8 cellular contexts compared by ENCODE assay signal in genomic region chr3:69739204-69740102, GRCh38. TPM values are rescaled to one million over a fixed set of nuclear protein-coding genes. Genes with fewer than 3 reads are reported as not detected.
A peak's percentile ranks its signal among the peaks of the same experiment; 100 is the strongest.
DNase-seq lines count a peak whose midpoint lies in the region; ATAC-seq, FAIRE-seq and TF ChIP-seq lines count a peak whose summit lies in the region.

Gene MITF, plus strand, starts transcription at chr3:69739464. Its CDS starts 134 bp downstream, at chr3:69739598.

- DNase-seq in activated T-cell treated with anti-CD3 and anti-CD28 coated beads for 24 hours (ENCODE audit: low read depth), result peak; percentile 17
- no peak for DNase-seq in activated T-cell treated with anti-CD3 and anti-CD28 coated beads for 4 hours
- peak; percentile 89 for DNase-seq in NCI-H1048 (lab: John Stamatoyannopoulos, UW)
- DNase-seq in SKM-1 treated with dmso at 0.1 percent for 144 hours (lab: John Stamatoyannopoulos, UW; ENCODE audit: unreplicated experiment), result peak; percentile 91
- peak; percentile 68 for DNase-seq in HepG2 (ENCODE audit: low spot score)
- DNase-seq in stimulated activated CD4-positive, alpha-beta T cell treated with anti-CD3 and anti-CD28 coated beads, Interleukin-4, amount 100 ng/mL, for 1 hour, result peak; percentile 3

- POLR2A ChIA-PET in HepG2 (lab: Yijun Ruan, JAX), result no interaction called here

- H4K20me1 ChIP-seq in HepG2 (ENCODE audit: insufficient read depth, low read length), result no peaks in the 10 kb centered on the region

- peak within 1 kb of the TSS; percentile 54 to 59 for H3K9ac ChIP-seq in duodenal mucosa (ENCODE audit: low read depth in 1 of 2, low read length in 2 of 2)
- no peak within 1 kb of the TSS; the same call in 1 of the 2 replicates for H3K9ac ChIP-seq in HepG2 (ENCODE audit: insufficient read depth, low read depth, low read length)

- H3K27me3 ChIP-seq in duodenal mucosa (ENCODE audit: control insufficient read depth in 1 of 2, insufficient read depth in 2 of 2, low read length in 2 of 2) (peaks cover 2 to 4% of the 10 kb centered on the region in 2 donors), HepG2 (ENCODE audit: control insufficient read depth in 1 of 2, insufficient read depth in 2 of 2, low read length in 2 of 2) (peaks cover 0 to 23% of the 10 kb centered on the region in 2 experiments; a peak in 3 of 5 replicates)

- no peaks in the 10 kb centered on the region for H3K9me3 ChIP-seq in duodenal mucosa (ENCODE audit: control insufficient read depth in 1 of 2, low read length in 2 of 2)
- H3K9me3 ChIP-seq in HepG2 (ENCODE audit: low read length), result no peaks in the 10 kb centered on the region

- WGBS in HepG2 (ENCODE audit: low lambda C conversion rate), result 6% methylated on average over 7 of the region's 81 CpGs

- TF ChIP-seq EP300 in HepG2 (IDR thresholded peaks at IDR 0.05; ENCODE audit: low read depth in 2 of 2, low read length in 2 of 2) (no peak), HepG2 (CRISPR knock-in tag; IDR thresholded peaks at IDR 0.05; ENCODE audit: borderline replicate concordance) (no peak)

- peak within 1 kb of the TSS; percentile 46 for H3K27ac ChIP-seq in duodenal mucosa (ENCODE audit: low read depth, low read length)
- H3K27ac ChIP-seq in HepG2 (ENCODE audit: extremely low read length, insufficient read depth, low read length), result no peak within 1 kb of the TSS

- no peaks in the 10 kb centered on the region for H3K79me2 ChIP-seq in HepG2 (ENCODE audit: insufficient read depth, low read length)

- CTCF ChIA-PET in HepG2 (lab: Yijun Ruan, JAX; ENCODE audit: low intra/inter-chr PET ratio, low total read pairs), result no interaction called here

- intact Hi-C loops in HepG2 (cut with micrococcal nuclease; ENCODE audit: unreplicated experiment), result no loop called here

- peak within 1 kb of the TSS; percentile 67 for H2AFZ ChIP-seq in HepG2 (ENCODE audit: low read length)

- H3K4me1 ChIP-seq in duodenal mucosa (ENCODE audit: control insufficient read depth in 1 of 2, insufficient read depth in 2 of 2, low read length in 2 of 2), result no peaks in the 10 kb centered on the region
- H3K4me1 ChIP-seq in HepG2 (ENCODE audit: insufficient read depth, low read length), result peaks cover 17% of the 10 kb centered on the region

- in situ Hi-C loops in HepG2 (cut with HindIII; ENCODE audit: extremely low pct_ligation_motif_present, low pct_unique_long_range_greater_than_20kb), result no loop called here

- H3K36me3 ChIP-seq in duodenal mucosa (ENCODE audit: control insufficient read depth in 1 of 2, insufficient read depth in 2 of 2, low read length in 2 of 2), result no peaks in the 10 kb centered on the region
- H3K36me3 ChIP-seq in HepG2 (replicated peaks in 1 of 2; ENCODE audit: control insufficient read depth in 1 of 2, insufficient read depth in 2 of 2, low read length in 2 of 2), result no peaks in the 10 kb centered on the region

- H3K4me2 ChIP-seq in HepG2 (ENCODE audit: low read depth, low read length), result peak within 1 kb of the TSS; percentile 89

- H3K4me3 ChIP-seq in duodenal mucosa (ENCODE audit: low read depth in 1 of 2, low read length in 2 of 2), result peak within 1 kb of the TSS; percentile 76 to 85
- H3K4me3 ChIP-seq in HepG2 (replicated peaks in 1 of 3; ENCODE audit: insufficient read depth in 1 of 3, low read depth in 2 of 3, low read length in 3 of 3), result peak within 1 kb of the TSS; percentile 66 to 79 (median 69)

- TF ChIP-seq POLR2A in HepG2 (IDR thresholded peaks at IDR 0.05; ENCODE audit: insufficient read depth in 1 of 2, low read depth in 2 of 2, low read length in 2 of 2), result no peak

- no peak for TF ChIP-seq CTCF in HepG2 (CRISPR knock-in tag; IDR thresholded peaks at IDR 0.05)

- no TSS peak for BruUV-seq in HepG2 (replicated peaks; lab: Mats Ljungman, UMichigan)

- peak; percentile 99 for ATAC-seq in HG02642 (IDR thresholded peaks at IDR 0.05; ENCODE audit: poor library complexity, unreplicated experiment)
- peak; percentile 99 for ATAC-seq in HepG2

- TF ChIP-seq RAD21 in HepG2 (CRISPR knock-in tag; IDR thresholded peaks at IDR 0.05), result no peak

- FAIRE-seq in HepG2 (lab: Jason Lieb, UNC), result peak; percentile 51

TF ChIP-seq in HepG2, 621 proteins besides CTCF, POLR2A, EP300 and RAD21 (continues in another document):
- TF ChIP-seq MEIS2 (CRISPR knock-in tag; IDR thresholded peaks at IDR 0.05), result 0 out of 2 replicates have a peak, but pooled peaks have one; percentile 28
- TF ChIP-seq GFI1 (CRISPR knock-in tag; IDR thresholded peaks at IDR 0.05; ENCODE audit: borderline replicate concordance), result no peak
- no peak for TF ChIP-seq KLF11 (CRISPR knock-in tag; IDR thresholded peaks at IDR 0.05)
- no peak for TF ChIP-seq MXD1 (CRISPR knock-in tag; IDR thresholded peaks at IDR 0.05)
- TF ChIP-seq NR0B2 (CRISPR knock-in tag; IDR thresholded peaks at IDR 0.05), result no peak
- TF ChIP-seq ARID4A (CRISPR knock-in tag; IDR thresholded peaks at IDR 0.05; ENCODE audit: borderline replicate concordance), result peak; percentile 64; the same call in 1 of the 2 replicates
- TF ChIP-seq KDM3A (CRISPR knock-in tag; IDR thresholded peaks at IDR 0.05; ENCODE audit: low read depth), result no peak
- TF ChIP-seq EED (CRISPR knock-in tag; IDR thresholded peaks at IDR 0.05), result peak; percentile 60; the same call in 1 of the 2 replicates
- no peak for TF ChIP-seq ZSCAN12 (CRISPR knock-in tag; IDR thresholded peaks at IDR 0.05)
- TF ChIP-seq ARNT2 (CRISPR knock-in tag; IDR thresholded peaks at IDR 0.05; ENCODE audit: low read depth), result 0 out of 2 replicates have a peak, but pooled peaks have one; percentile 51

RNA-seq across cellular contexts. Expression of gene MITF, which starts in this region (rescaled TPM):
- 0.14 and 0.38 TPM in 2 replicates for total RNA-seq in HepG2 (2016; rRNA removed; fragmentation: Illumina TruSeq; extraction: Trizol)
- not detected in 2 replicates for total RNA-seq in HepG2 (2016; cell fraction: cytosol; rRNA removed; fragmentation: Illumina TruSeq; extraction: Trizol; ENCODE audit: low read depth)
- total RNA-seq in HepG2 (2016; cell fraction: insoluble cytoplasmic fraction; rRNA removed; fragmentation: Illumina TruSeq; extraction: Trizol), result 0.15 and 0.19 TPM in 2 replicates
- 0.34 and 0.37 TPM in 2 replicates for total RNA-seq in HepG2 (2016; cell fraction: membrane; rRNA removed; fragmentation: Illumina TruSeq; extraction: Trizol)
- total RNA-seq in HepG2 (2016; cell fraction: nucleus; rRNA removed; fragmentation: Illumina TruSeq; extraction: Trizol), result 0.50 TPM in 1 of 2 replicates, not detected in the other
- 0.12 and 0.21 TPM in 2 replicates for polyA plus RNA-seq in HepG2 (2011; rRNA removed)
- 0.06 and 0.11 TPM in 2 replicates for polyA plus RNA-seq in HepG2 (2011; cell fraction: cytosol; rRNA removed)
- 0.03 TPM in 1 of 2 replicates, not detected in the other for polyA plus RNA-seq in HepG2 (2011; cell fraction: nucleus; rRNA removed)
- polyA plus RNA-seq in HepG2 (2012), result 0.04 and 0.05 TPM in 2 replicates
- 0.07 TPM in 1 of 2 replicates, not detected in the other for polyA plus RNA-seq in HepG2 (2016; cell fraction: cytosol; fragmentation: Illumina TruSeq; extraction: Trizol; ENCODE audit: low read depth)
- 0.28 TPM in 1 of 2 replicates, not detected in the other for polyA plus RNA-seq in HepG2 (2016; cell fraction: insoluble cytoplasmic fraction; fragmentation: Illumina TruSeq; extraction: Trizol; ENCODE audit: low read depth)
- polyA plus RNA-seq in HepG2 (2016; cell fraction: membrane; fragmentation: Illumina TruSeq; extraction: Trizol; ENCODE audit: low read depth), result 0.06 and 0.34 TPM in 2 replicates
- 0.29 TPM in 1 of 2 replicates, not detected in the other for polyA plus RNA-seq in HepG2 (2016; cell fraction: nucleus; fragmentation: Illumina TruSeq; extraction: Trizol; ENCODE audit: insufficient read depth, low read depth)
- polyA minus RNA-seq in HepG2 (2011; rRNA and poly(A)+ RNA removed; ENCODE audit: low replicate concordance), result 1.6 and 72.3 TPM in 2 replicates
- not detected in 2 replicates for polyA minus RNA-seq in HepG2 (2011; cell fraction: cytosol; rRNA and poly(A)+ RNA removed)
- 0.39 and 1.1 TPM in 2 replicates for polyA minus RNA-seq in HepG2 (2011; cell fraction: nucleus; rRNA and poly(A)+ RNA removed)
